13 cellular contexts compared by ENCODE assay signal in the genomic region with DNA sequence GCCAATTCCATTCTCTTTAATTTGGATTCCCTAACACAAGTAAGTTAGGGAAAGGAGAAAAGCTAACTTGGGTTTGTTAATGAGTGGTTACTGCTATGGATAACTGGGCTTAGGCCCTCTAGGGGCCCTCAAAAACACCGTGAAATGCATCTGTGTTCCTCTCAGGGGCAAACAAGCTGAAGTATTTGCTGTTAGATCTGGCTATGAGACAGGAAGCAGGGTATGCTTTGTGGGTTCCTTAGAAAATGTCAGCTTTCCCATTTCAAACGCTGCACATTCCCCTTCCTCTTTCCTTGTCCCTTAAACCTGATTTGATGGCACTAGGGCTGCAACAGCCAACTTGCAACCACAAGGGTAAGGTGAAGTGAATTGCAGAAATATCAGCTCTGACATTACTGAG. TPM values are rescaled to one million over a fixed set of nuclear protein-coding genes. Genes with fewer than 3 reads are reported as not detected.
DNase-seq lines count a peak whose midpoint lies in the region; ATAC-seq and TF ChIP-seq lines count a peak whose summit lies in the region.
"Had no signal": no experiment of that assay in that cellular context is flagged by ENCODE, and none has a peak within 500 bp of the region (broad histone marks: within the 10 kb centered on the region; RNA-seq: fewer than 3 reads in every experiment).

No MANE protein-coding gene starts in this region.

- intact Hi-C loops in heart left ventricle (cut with DNase I) (loop anchor here in 7 of 10 donors (5.0 to 10.0 kb wide), 6 partner anchors 60 to 218 kb away; a partner anchor contains a TSS), right lobe of liver (cut with DNase I) (loop anchor here in 1 of 2 donors (10.0 kb wide), 1 partner anchor 220 kb away; no protein-coding TSS in a partner anchor)

- H3K27ac ChIP-seq in right atrium auricular region (peak overlapping the region; percentile 46 to 60), heart left ventricle (peak overlapping the region in 3 of 12 donors; percentile 17 to 50 (median 34)), right lobe of liver (no peak overlapping the region)

- H3K27me3 ChIP-seq in right atrium auricular region, result no peaks in the 10 kb centered on the region
- no peaks in the 10 kb centered on the region for H3K27me3 ChIP-seq in heart left ventricle
- no peaks in the 10 kb centered on the region for H3K27me3 ChIP-seq in right lobe of liver

- H3K4me1 ChIP-seq in right atrium auricular region, result peaks cover 0 to 52% of the 10 kb centered on the region in 2 donors
- peaks cover 11 to 72% (median 36%) of the 10 kb centered on the region in 12 donors for H3K4me1 ChIP-seq in heart left ventricle
- peaks cover 0 to 14% (median 0%) of the 10 kb centered on the region in 4 donors for H3K4me1 ChIP-seq in right lobe of liver

- no peak overlapping the region for H3K4me3 Mint-ChIP-seq in central memory CD8-positive, alpha-beta T cell

- no peaks in the 10 kb centered on the region for H3K27me3 Mint-ChIP-seq in central memory CD8-positive, alpha-beta T cell

- peaks cover 4% of the 10 kb centered on the region for H3K36me3 Mint-ChIP-seq in central memory CD8-positive, alpha-beta T cell (ENCODE audit: insufficient read depth)

- 48 to 71% (median 51%) methylated on average over 2 of the region's 2 CpGs for WGBS in heart left ventricle, 4 donors
- WGBS in right lobe of liver (ENCODE audit: insufficient coverage, low coverage, low lambda C conversion rate, missing lambda C conversion rate), result 55% methylated on average over 2 of the region's 2 CpGs

- in situ Hi-C loops in G401 (cut with HindIII; ENCODE audit: low sequenced_read_pairs), result no loop called here

- TF ChIP-seq CTCF in right atrium auricular region (IDR thresholded peaks at IDR 0.05), result no peak
- TF ChIP-seq CTCF in heart left ventricle (IDR thresholded peaks at IDR 0.05), result no peak
- no peak for TF ChIP-seq CTCF in NB4 (IDR thresholded peaks at IDR 0.05; ENCODE audit: low read depth, low read length)
- TF ChIP-seq CTCF in right lobe of liver (IDR thresholded peaks at IDR 0.05), result no peak

- H3K4me1 Mint-ChIP-seq in central memory CD8-positive, alpha-beta T cell, result peaks cover 48% of the 10 kb centered on the region

- TF ChIP-seq POLR2A in heart left ventricle (IDR thresholded peaks at IDR 0.05) (no peak), NB4 (IDR thresholded peaks at IDR 0.05; ENCODE audit: extremely low read depth, insufficient read length) (no peak), right lobe of liver (IDR thresholded peaks at IDR 0.05) (no peak)

- H3K27ac Mint-ChIP-seq in central memory CD8-positive, alpha-beta T cell (ENCODE audit: low read depth), result peak overlapping the region; percentile 20

- no peaks in the 10 kb centered on the region for H3K9me3 ChIP-seq in right atrium auricular region
- H3K9me3 ChIP-seq in heart left ventricle, result no peaks in the 10 kb centered on the region
- H3K9me3 ChIP-seq in right lobe of liver, result no peaks in the 10 kb centered on the region
- H3K9me3 ChIP-seq: SK-N-SH had no signal

- H3K36me3 ChIP-seq in right atrium auricular region (no peaks in the 10 kb centered on the region), heart left ventricle (no peaks in the 10 kb centered on the region), right lobe of liver (no peaks in the 10 kb centered on the region)

- no peak overlapping the region for H3K4me3 ChIP-seq in right atrium auricular region
- no peak overlapping the region for H3K4me3 ChIP-seq in heart left ventricle
- H3K4me3 ChIP-seq in NB4 (ENCODE audit: low read depth, low read length), result no peak overlapping the region
- no peak overlapping the region for H3K4me3 ChIP-seq in right lobe of liver

- no peaks in the 10 kb centered on the region for H3K9me3 Mint-ChIP-seq in central memory CD8-positive, alpha-beta T cell

- no peak for DNase-seq in right atrium auricular region (ENCODE audit: low spot score)
- no peak for DNase-seq in heart left ventricle
- peak; percentile 68 for DNase-seq in NB4 (ENCODE audit: low read depth)
- DNase-seq in central memory CD8-positive, alpha-beta T cell (ENCODE audit: low spot score in 2 of 2), result no peak
- DNase-seq in right lobe of liver, result no peak
- no peak for DNase-seq in NCI-H82 treated with DMSO at 0.1 percent for 48 hours (lab: John Stamatoyannopoulos, UW; ENCODE audit: unreplicated experiment)
- no peak for DNase-seq in G401 (ENCODE audit: low spot score)
- DNase-seq: activated CD4-positive, alpha-beta T cell treated with anti-CD3 and anti-CD28 coated beads, Interleukin-2, amount 50 U/mL, for 48 hours; kidney glomerular epithelial cell; NCI-H146; NK-92 treated with Interleukin-12 subunit alpha and Interleukin-12 subunit beta, amount 100 ng/mL, for 24 hours; SK-N-SH had no signal

- no peak for ATAC-seq in heart left ventricle
- no peak for ATAC-seq in central memory CD8-positive, alpha-beta T cell (replicated peaks; ENCODE audit: extremely low read depth, poor library complexity, severe bottlenecking)
- ATAC-seq in right lobe of liver, result no peak
- no peak for ATAC-seq in HG02973 (IDR thresholded peaks at IDR 0.05; ENCODE audit: unreplicated experiment)

RNA-seq across cellular contexts. Expression of a gene that starts 5.7 kb away (rescaled TPM):
- 100 to 1,000 TPM in 1 of 2 donors, 10 to 100 TPM in 1; 58.9 to 111 TPM for total RNA-seq in right atrium auricular region
- 100 to 1,000 TPM in 3 of 9 donors, 10 to 100 TPM in 6; 52.1 to 249 (median 69.9) TPM for total RNA-seq in heart left ventricle
- 100 to 1,000 TPM in 1 of 2 donors, 10 to 100 TPM in 1; 23.8 to 118 TPM for polyA plus RNA-seq in heart left ventricle
- total RNA-seq in right lobe of liver, result 100 to 1,000 TPM in 5 of 6 experiments, 10 to 100 TPM in 1; 93.1 to 152 (median 128) TPM
- total RNA-seq in G401 (2014; rRNA removed; shearing (Covaris generic)), result 135 and 183 TPM in 2 replicates

Comparison
In these comparisons a context has a peak if more than half of its experiments do, and no peak if none do; other contexts are left out.
1. H3K27ac ChIP-seq: peak in right atrium auricular region (2 of 2); none in right lobe of liver (0 of 3).